In genomic region chr6:34147906-34148701, GRCh38 we compare ENCODE assay signal across 2 cellular contexts.
TF ChIP-seq lines count a peak whose summit lies in the region.

No MANE protein-coding gene starts in this region.

TF ChIP-seq in HEK293, 187 proteins besides CTCF, POLR2A, EP300 and RAD21 (continued from another document):
- TF ChIP-seq ZBTB48 (tag by site-specific recombination; IDR thresholded peaks at IDR 0.05), result peak; percentile 47; the same call in 1 of the 2 replicates
- TF ChIP-seq PATZ1 (tag by site-specific recombination; IDR thresholded peaks at IDR 0.05), result peak; percentile 22; the same call in 1 of the 2 replicates
- TF ChIP-seq ZIC2 (tag by site-specific recombination; IDR thresholded peaks at IDR 0.05), result peak; percentile 73
- peak; percentile 60 for TF ChIP-seq ZSCAN4 (tag by site-specific recombination; IDR thresholded peaks at IDR 0.05)
- TF ChIP-seq ZNF416 (tag by site-specific recombination; IDR thresholded peaks at IDR 0.05), result no peak
TF ChIP-seq in HEK293: peak in this region for 4.

TF ChIP-seq in GM12878, 131 proteins besides CTCF, POLR2A, EP300 and RAD21 (continued from another document):
- TF ChIP-seq TAF1 (IDR thresholded peaks at IDR 0.05; ENCODE audit: borderline replicate concordance, low read depth, low read length), result no peak
- TF ChIP-seq IKZF1 (conservative IDR thresholded peaks at IDR 0.05), result no peak
- no peak for TF ChIP-seq SMAD1 (IDR thresholded peaks at IDR 0.05; ENCODE audit: low read depth, partially characterized antibody)
- no peak for TF ChIP-seq NFXL1 (IDR thresholded peaks at IDR 0.05; ENCODE audit: borderline replicate concordance)
- TF ChIP-seq E2F4 (IDR thresholded peaks at IDR 0.05; ENCODE audit: low read depth, low read length), result no peak
- no peak for TF ChIP-seq ZNF687 (IDR thresholded peaks at IDR 0.05)
- TF ChIP-seq SMC3 (IDR thresholded peaks at IDR 0.05; ENCODE audit: borderline replicate concordance, low read length), result no peak
- TF ChIP-seq SREBF1 (IDR thresholded peaks at IDR 0.05; ENCODE audit: low read length), result no peak
- TF ChIP-seq ZBED1 (IDR thresholded peaks at IDR 0.05; ENCODE audit: borderline replicate concordance), result no peak
- no peak for TF ChIP-seq SIN3A (IDR thresholded peaks at IDR 0.05; ENCODE audit: low read depth, low read length)
